2 cellular contexts compared by ENCODE assay signal in the genomic region with DNA sequence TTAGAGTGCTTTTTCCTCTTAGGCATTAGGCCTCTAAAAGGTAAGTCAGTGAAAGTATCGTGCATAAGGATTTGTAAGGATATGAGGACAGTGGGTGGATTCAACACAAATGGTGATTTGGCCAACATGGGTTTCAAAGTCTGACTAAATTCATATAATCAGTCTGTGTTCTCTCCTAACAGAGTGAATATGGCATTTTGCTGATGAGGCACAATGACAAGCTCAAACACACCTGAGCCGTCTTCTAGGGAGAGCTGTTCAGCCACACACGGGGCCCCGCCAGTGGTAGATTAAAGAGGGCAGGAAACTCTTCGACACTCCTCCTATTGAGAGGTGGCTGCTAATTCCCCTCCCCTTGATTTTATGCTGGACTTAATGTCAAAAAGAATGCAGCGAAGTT.
TF ChIP-seq lines count a peak whose summit lies in the region.

No MANE protein-coding gene starts in this region.

TF ChIP-seq in HepG2, 621 proteins besides CTCF, POLR2A, EP300 and RAD21:
- TF ChIP-seq MAFK (conservative IDR thresholded peaks at IDR 0.05 in 1 of 2, IDR thresholded peaks at IDR 0.05 in 1 of 2; ENCODE audit: low read length in 2 of 2) (peak; percentile 92 to 95), ZNF570 (CRISPR knock-in tag; IDR thresholded peaks at IDR 0.05; ENCODE audit: borderline replicate concordance) (no peak), MAFF (IDR thresholded peaks at IDR 0.05; ENCODE audit: low read depth, low read length) (peak; percentile 89)

TF ChIP-seq in K562, 482 proteins besides CTCF, POLR2A, EP300 and RAD21:
- TF ChIP-seq C11orf30 (IDR thresholded peaks at IDR 0.05; ENCODE audit: low read depth), result peak; percentile 38; the same call in 1 of the 2 replicates
- TF ChIP-seq MAFK (IDR thresholded peaks at IDR 0.05; ENCODE audit: low read length), result 0 out of 2 replicates have a peak, but pooled peaks have one; percentile 23
- TF ChIP-seq FOSL1 (tag; conservative IDR thresholded peaks at IDR 0.05), result no peak
- no peak for TF ChIP-seq KLF13 (tag; IDR thresholded peaks at IDR 0.05; ENCODE audit: borderline replicate concordance, low read depth)
- TF ChIP-seq MAFF (IDR thresholded peaks at IDR 0.05; ENCODE audit: low read length), result peak; percentile 53; the same call in 1 of the 2 replicates
- TF ChIP-seq EHMT2 (IDR thresholded peaks at IDR 0.05), result no peak
- TF ChIP-seq, protein P1, sequence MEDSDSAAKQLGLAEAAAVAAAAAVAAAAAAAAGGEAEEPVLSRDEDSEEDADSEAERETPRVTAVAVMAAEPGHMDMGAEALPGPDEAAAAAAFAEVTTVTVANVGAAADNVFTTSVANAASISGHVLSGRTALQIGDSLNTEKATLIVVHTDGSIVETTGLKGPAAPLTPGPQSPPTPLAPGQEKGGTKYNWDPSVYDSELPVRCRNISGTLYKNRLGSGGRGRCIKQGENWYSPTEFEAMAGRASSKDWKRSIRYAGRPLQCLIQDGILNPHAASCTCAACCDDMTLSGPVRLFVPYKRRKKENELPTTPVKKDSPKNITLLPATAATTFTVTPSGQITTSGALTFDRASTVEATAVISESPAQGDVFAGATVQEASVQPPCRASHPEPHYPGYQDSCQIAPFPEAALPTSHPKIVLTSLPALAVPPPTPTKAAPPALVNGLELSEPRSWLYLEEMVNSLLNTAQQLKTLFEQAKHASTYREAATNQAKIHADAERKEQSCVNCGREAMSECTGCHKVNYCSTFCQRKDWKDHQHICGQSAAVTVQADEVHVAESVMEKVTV (CRISPR knock-in tag; IDR thresholded peaks at IDR 0.05), result no peak
- TF ChIP-seq MAFG (tag; conservative IDR thresholded peaks at IDR 0.05), result peak; percentile 28
- TF ChIP-seq ZNF316 (IDR thresholded peaks at IDR 0.05), result peak; percentile 55
TF ChIP-seq in K562: peak in this region for 5.
